Comparison of ENCODE assay signal across 26 cellular contexts in genomic region chr1:200989337-200989736, GRCh38.
"Had no signal": no experiment of that assay in that cellular context is flagged by ENCODE, and none has a peak within 500 bp of the region (broad histone marks: within the 10 kb centered on the region; RNA-seq: fewer than 3 reads in every experiment).

No MANE protein-coding gene starts in this region.

- H3K27me3 Mint-ChIP-seq: effector memory CD8-positive, alpha-beta T cell; progenitor cell of endocrine pancreas; T-helper 17 cell had no signal

- H3K4me1 Mint-ChIP-seq: WTC11 had no signal

- DNase-seq: activated CD4-positive, alpha-beta T cell treated with anti-CD3 and anti-CD28 coated beads, Interleukin-2, amount 50 U/mL, for 4 hours; activated CD8-positive, alpha-beta memory T cell treated with anti-CD3 and anti-CD28 coated beads, Interleukin-2, amount 50 U/mL, for 4 hours; activated naive CD4-positive, alpha-beta T cell treated with Interleukin-2 at 50 U/mL for 16 hours; activated T-cell treated with anti-CD3 and anti-CD28 coated beads, Interleukin-2, amount 50 U/mL, for 1 hour; amniotic stem cell; caudate nucleus; cortex of kidney; effector memory CD8-positive, alpha-beta T cell; erythroblast; islet precursor cell; left ventricle myocardium superior; mucosa of descending colon; nephron progenitor cell; ovary; retina; stimulated activated CD4-positive, alpha-beta T cell treated with anti-CD3 and anti-CD28 coated beads, Interleukin-12 subunit alpha, Interleukin-12 subunit beta, amount 100 ng/mL, for 4 hours; stimulated activated CD4-positive, alpha-beta T cell treated with anti-CD3 and anti-CD28 coated beads, Interleukin-4, amount 100 ng/mL, for 1 hour; T-helper 17 cell had no signal

- H3K4me1 ChIP-seq: gastroesophageal sphincter, suprapubic skin, tibial nerve had no signal

- H3K9me3 ChIP-seq: gastroesophageal sphincter, mucosa of descending colon, ovary, suprapubic skin, tibial nerve had no signal

- H2AFZ ChIP-seq: hepatocyte had no signal

- H3K4me3 ChIP-seq: gastroesophageal sphincter, hepatocyte, mucosa of descending colon, ovary, skin epidermis, suprapubic skin, tibial nerve had no signal

- H3K27ac ChIP-seq: gastroesophageal sphincter, hepatocyte, ovary, skin epidermis, suprapubic skin, tibial nerve had no signal

- H3K4me3 Mint-ChIP-seq: effector memory CD8-positive, alpha-beta T cell; nephron progenitor cell; T-helper 17 cell; WTC11 had no signal

- H3K9me3 Mint-ChIP-seq: effector memory CD8-positive, alpha-beta T cell; nephron progenitor cell; WTC11 had no signal

- H3K36me3 ChIP-seq: ovary had no signal

- H3K27me3 ChIP-seq: gastroesophageal sphincter, hepatocyte, ovary, suprapubic skin, tibial nerve had no signal

- H3K27ac Mint-ChIP-seq: progenitor cell of endocrine pancreas, T-helper 17 cell, WTC11 had no signal

- ATAC-seq: effector memory CD8-positive, alpha-beta T cell; gastroesophageal sphincter; left ventricle myocardium superior; mucosa of descending colon; sciatic nerve; T-helper 17 cell had no signal

- H3K4me2 ChIP-seq: hepatocyte had no signal
